20 cellular contexts compared by ENCODE assay signal in the genomic region with DNA sequence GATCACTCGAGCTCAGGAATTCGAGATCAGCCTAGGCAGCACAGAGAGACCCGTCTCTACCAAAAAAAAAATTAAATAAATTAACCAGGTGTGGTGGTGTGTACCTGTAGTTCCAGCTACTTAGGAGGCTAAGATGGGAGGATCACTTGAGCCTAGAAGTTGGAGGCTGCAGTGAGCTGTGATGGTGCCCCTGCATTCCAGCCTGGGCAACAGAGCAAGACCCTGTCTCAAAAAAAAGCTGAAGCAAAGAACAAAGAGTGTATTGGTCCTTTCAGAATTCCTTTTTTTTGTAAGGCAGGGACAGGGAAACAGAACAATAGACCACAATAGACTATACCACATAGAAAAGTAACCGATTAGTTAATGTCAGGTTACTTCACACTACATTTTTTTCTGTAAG. TPM values are rescaled to one million over a fixed set of nuclear protein-coding genes. Genes with fewer than 3 reads are reported as not detected.
DNase-seq lines count a peak whose midpoint lies in the region; ATAC-seq and TF ChIP-seq lines count a peak whose summit lies in the region.
"Had no signal": no experiment of that assay in that cellular context is flagged by ENCODE, and none has a peak within 500 bp of the region (broad histone marks: within the 10 kb centered on the region; RNA-seq: fewer than 3 reads in every experiment).

No MANE protein-coding gene starts in this region.

- H3K4me1 Mint-ChIP-seq in activated T-helper 17 cell treated with anti-CD3 and anti-CD28 coated beads, Interleukin-2, amount 50 U/mL, for 72 hours: peaks cover 20% of the 10 kb centered on the region
- H3K4me1 Mint-ChIP-seq in progenitor cell of endocrine pancreas (ENCODE audit: low read depth): no peaks in the 10 kb centered on the region

- TF ChIP-seq CTCF in HEK293 (tag by site-specific recombination; IDR thresholded peaks at IDR 0.05): no peak
- no peak for TF ChIP-seq CTCF in progenitor cell of endocrine pancreas (IDR thresholded peaks at IDR 0.05; ENCODE audit: unreplicated experiment)

- POLR2A ChIA-PET in HEK293 (lab: Yijun Ruan, JAX): no interaction called here

- no peak overlapping the region for H3K4me3 ChIP-seq in HEK293 (ENCODE audit: low read depth, low read length)
- H3K4me3 ChIP-seq: BLaER1, GM12878, GM23338 had no signal

- no peaks in the 10 kb centered on the region for H3K4me1 ChIP-seq in HEK293 (ENCODE audit: control insufficient read depth, insufficient read depth, low read length)

- ATAC-seq in activated T-helper 17 cell treated with anti-CD3 and anti-CD28 coated beads, Interleukin-2, amount 50 U/mL, for 72 hours (replicated peaks): no peak
- no peak for ATAC-seq in GM18517 (IDR thresholded peaks at IDR 0.05; ENCODE audit: unreplicated experiment)
- ATAC-seq in HG03039 (IDR thresholded peaks at IDR 0.05; ENCODE audit: unreplicated experiment): no peak
- ATAC-seq: CD8-positive, alpha-beta T cell; GM12878; GM23338; HCT116 had no signal

- H3K36me3 Mint-ChIP-seq in activated T-helper 17 cell treated with anti-CD3 and anti-CD28 coated beads, Interleukin-2, amount 50 U/mL, for 72 hours (ENCODE audit: low read depth): peaks cover 33% of the 10 kb centered on the region
- peaks cover 6% of the 10 kb centered on the region for H3K36me3 Mint-ChIP-seq in progenitor cell of endocrine pancreas (ENCODE audit: insufficient read depth)

- H3K27me3 Mint-ChIP-seq in activated T-helper 17 cell treated with anti-CD3 and anti-CD28 coated beads, Interleukin-2, amount 50 U/mL, for 72 hours: no peaks in the 10 kb centered on the region
- H3K27me3 Mint-ChIP-seq in progenitor cell of endocrine pancreas: no peaks in the 10 kb centered on the region
- H3K27me3 Mint-ChIP-seq: B cell; CD4-positive, CD25-positive, alpha-beta regulatory T cell had no signal

- peak overlapping the region; percentile 15 for H3K27ac Mint-ChIP-seq in activated T-helper 17 cell treated with anti-CD3 and anti-CD28 coated beads, Interleukin-2, amount 50 U/mL, for 72 hours
- H3K27ac Mint-ChIP-seq in progenitor cell of endocrine pancreas: peak overlapping the region; percentile 20
- H3K27ac Mint-ChIP-seq: B cell; CD8-positive, alpha-beta T cell; GM23338; HFFc6 had no signal

- no peak overlapping the region for H3K27ac ChIP-seq in HEK293 (ENCODE audit: extremely low read depth, low read depth, low read length)
- H3K27ac ChIP-seq: BLaER1, C4-2B had no signal

- no peaks in the 10 kb centered on the region for H3K9me3 Mint-ChIP-seq in activated T-helper 17 cell treated with anti-CD3 and anti-CD28 coated beads, Interleukin-2, amount 50 U/mL, for 72 hours
- no peaks in the 10 kb centered on the region for H3K9me3 Mint-ChIP-seq in progenitor cell of endocrine pancreas (ENCODE audit: low read depth)
- H3K9me3 Mint-ChIP-seq: CD4-positive, CD25-positive, alpha-beta regulatory T cell; CD8-positive, alpha-beta T cell; GM23338; HFFc6 had no signal

- CTCF ChIA-PET in HEK293 (lab: Yijun Ruan, JAX): no interaction called here

- no peaks in the 10 kb centered on the region for H3K9me3 ChIP-seq in HEK293 (ENCODE audit: control insufficient read depth, insufficient read depth, low read depth, low read length)
- H3K9me3 ChIP-seq: BLaER1, Caco-2 had no signal

- H3K4me3 Mint-ChIP-seq in activated T-helper 17 cell treated with anti-CD3 and anti-CD28 coated beads, Interleukin-2, amount 50 U/mL, for 72 hours: no peak overlapping the region
- no peak overlapping the region for H3K4me3 Mint-ChIP-seq in progenitor cell of endocrine pancreas (ENCODE audit: low read depth)
- H3K4me3 Mint-ChIP-seq: B cell; CD4-positive, CD25-positive, alpha-beta regulatory T cell; CD8-positive, alpha-beta T cell; GM23338; HFFc6 had no signal

- no peak for DNase-seq in progenitor cell of endocrine pancreas (ENCODE audit: low spot score, unreplicated experiment)
- DNase-seq in NCI-H1417 treated with DMSO at 0.1 percent for 48 hours (lab: John Stamatoyannopoulos, UW): no peak
- DNase-seq: Caco-2; CD4-positive, CD25-positive, alpha-beta regulatory T cell; CD8-positive, alpha-beta T cell; DMS 273 treated with DMSO at 0.1 percent for 48 hours; DMS79; EL; GDM1; HFFc6 had no signal

- H3K36me3 ChIP-seq in HEK293 (ENCODE audit: control insufficient read depth in 2 of 2, insufficient read depth in 1 of 2, low read length in 2 of 2): peaks cover 0 to 14% of the 10 kb centered on the region in 2 experiments; a peak in 2 of 3 replicates

TF ChIP-seq in HEK293, 187 proteins besides CTCF, POLR2A, EP300 and RAD21:
- TF ChIP-seq ZNF138 (tag by site-specific recombination; IDR thresholded peaks at IDR 0.05; ENCODE audit: borderline replicate concordance) (no peak), ZNF2 (tag by site-specific recombination; IDR thresholded peaks at IDR 0.05) (no peak), ZNF221 (tag by site-specific recombination; IDR thresholded peaks at IDR 0.05; ENCODE audit: borderline replicate concordance) (no peak), ZNF121 (tag by site-specific recombination; IDR thresholded peaks at IDR 0.05) (peak; percentile 61; the same call in 1 of the 2 replicates)

RNA-seq across cellular contexts. Expression of a gene that starts 47.4 kb away (rescaled TPM):
- total RNA-seq in activated T-helper 17 cell treated with anti-CD3 and anti-CD28 coated beads, Interleukin-2, amount 50 U/mL, for 72 hours: 10 to 100 TPM; 61.2 to 80.8 TPM
- total RNA-seq in progenitor cell of endocrine pancreas: 125 and 138 TPM in 2 replicates
